In the genomic region with DNA sequence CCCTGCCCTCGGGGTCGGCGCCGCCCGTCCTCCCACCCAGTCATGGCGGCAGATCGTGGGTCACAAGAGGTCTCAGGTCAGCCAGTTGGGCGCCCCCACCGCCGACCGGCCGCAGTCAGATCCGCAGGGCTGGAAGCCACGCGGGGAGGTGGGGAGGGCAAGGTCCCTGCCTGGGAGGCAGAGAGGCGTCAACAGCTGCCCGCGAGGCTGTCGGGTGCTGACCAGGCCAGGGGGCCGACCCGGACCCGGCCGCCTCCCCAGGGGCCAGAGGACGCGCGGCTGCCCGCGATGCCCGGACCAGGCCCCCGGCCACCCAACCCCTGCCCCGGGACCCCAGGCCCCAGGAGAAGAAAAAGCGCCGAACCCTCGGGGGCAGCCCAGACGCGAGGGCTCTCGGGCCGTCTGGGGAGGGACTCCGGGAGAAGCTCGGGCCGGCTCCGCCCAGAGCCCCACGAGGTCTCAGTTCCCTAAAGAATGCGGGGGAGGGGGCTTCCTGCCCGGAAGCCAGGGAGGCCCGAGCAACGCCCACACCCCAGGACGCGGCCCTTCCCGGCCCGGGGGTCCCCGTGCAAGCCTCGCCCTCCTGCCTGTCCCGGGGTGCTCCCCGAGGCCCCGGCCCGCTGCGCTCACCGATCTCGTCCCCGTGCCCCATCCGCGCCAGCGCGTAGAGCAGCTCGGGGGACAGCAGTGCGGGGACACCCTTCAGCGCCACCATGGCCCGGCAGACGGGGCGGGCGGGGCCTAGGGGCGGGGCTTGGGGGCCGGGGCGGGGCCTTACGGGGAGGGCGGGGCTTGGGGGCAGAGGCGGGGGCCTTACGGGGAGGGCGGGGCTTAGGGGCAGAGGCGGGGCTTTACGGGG, we compare ENCODE assay signal across 8 cellular contexts. TPM values are rescaled to one million over a fixed set of nuclear protein-coding genes. Genes with fewer than 3 reads are reported as not detected.
DNase-seq lines count a peak whose midpoint lies in the region; ATAC-seq and TF ChIP-seq lines count a peak whose summit lies in the region.

A gene with protein sequence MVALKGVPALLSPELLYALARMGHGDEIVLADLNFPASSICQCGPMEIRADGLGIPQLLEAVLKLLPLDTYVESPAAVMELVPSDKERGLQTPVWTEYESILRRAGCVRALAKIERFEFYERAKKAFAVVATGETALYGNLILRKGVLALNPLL (minus strand): TSS at position 727 of the 859 bp plus-strand sequence. CDS start 12 bp downstream, at position 715.

- DNase-seq in GM10266 (ENCODE audit: extremely low spot score) (peak; percentile 98), globus pallidus (ENCODE audit: low spot score) (no peak)
- DNase-seq in activated CD4-positive, alpha-beta T cell treated with anti-CD3 and anti-CD28 coated beads, Interleukin-2, amount 50 U/mL, for 1 hour: peak; percentile 63
- peak; percentile 59 for DNase-seq in effector CD4-positive, alpha-beta T cell
- peak; percentile 66 for DNase-seq in stimulated activated CD8-positive, alpha-beta memory T cell treated with anti-CD3 and anti-CD28 coated beads, Interleukin-4, amount 100 ng/mL, for 24 hours (ENCODE audit: low read depth)

- no peak within 1 kb of the TSS for H3K27ac ChIP-seq in mesodermal cell (ENCODE audit: low read depth, low read length, severe bottlenecking)

- H3K4me3 ChIP-seq in Loucy (ENCODE audit: low read length, poor library complexity, severe bottlenecking) (peak within 1 kb of the TSS; percentile 66), mesodermal cell (ENCODE audit: extremely low read depth, insufficient read depth, low read length, poor library complexity, severe bottlenecking) (peak within 1 kb of the TSS; percentile 68)

- no peak for TF ChIP-seq CTCF in GM10266 (IDR thresholded peaks at IDR 0.05; ENCODE audit: control insufficient read depth, insufficient read depth, low read depth, missing control alignments)
- no peak for TF ChIP-seq CTCF in Loucy (conservative IDR thresholded peaks at IDR 0.05; ENCODE audit: low read length)

- H3K4me1 ChIP-seq in Loucy (ENCODE audit: insufficient read depth, low read length, poor library complexity, severe bottlenecking) (no peaks in the 10 kb centered on the region), mesodermal cell (ENCODE audit: control insufficient read depth, insufficient read depth, low read length, poor library complexity, severe bottlenecking) (peaks cover 5% of the 10 kb centered on the region)

- H3K36me3 ChIP-seq in Loucy (ENCODE audit: insufficient read depth, low read length) (no peaks in the 10 kb centered on the region), mesodermal cell (ENCODE audit: control insufficient read depth, insufficient read depth, low read length) (peaks cover 31% of the 10 kb centered on the region)

- peak within 1 kb of the TSS; percentile 57 for H3K4me2 ChIP-seq in Loucy (ENCODE audit: low read depth, low read length, poor library complexity, severe bottlenecking)

- peak within 1 kb of the TSS; percentile 59 for H3K9ac ChIP-seq in Loucy (ENCODE audit: low read depth, low read length, poor library complexity, severe bottlenecking)

- peak; percentile 68 for ATAC-seq in GM21825 (IDR thresholded peaks at IDR 0.05; ENCODE audit: unreplicated experiment)

- H3F3A ChIP-seq in Loucy (ENCODE audit: low read depth): peaks cover 3% of the 10 kb centered on the region; the same call in 1 of the 2 replicates

- H3K9me2 ChIP-seq in Loucy (replicated peaks; ENCODE audit: low read depth, low read length): no peaks in the 10 kb centered on the region

- WGBS in mesodermal cell (ENCODE audit: insufficient coverage in 2 of 2), 2 experiments: 0 to 1% methylated on average over 29 to 57 of the region's 82 CpGs

- no peak within 1 kb of the TSS; the same call in 1 of the 2 replicates for H2AFZ ChIP-seq in Loucy (ENCODE audit: low read length)

- no peaks in the 10 kb centered on the region for H3K79me2 ChIP-seq in Loucy (ENCODE audit: insufficient read depth, low read length)

- H3K9me3 ChIP-seq in Loucy (ENCODE audit: insufficient read depth, low read depth, low read length) (no peaks in the 10 kb centered on the region), mesodermal cell (ENCODE audit: control insufficient read depth, low read length) (no peaks in the 10 kb centered on the region)

- H4K20me1 ChIP-seq in Loucy (ENCODE audit: insufficient read depth, low read length, poor library complexity, severe bottlenecking): no peaks in the 10 kb centered on the region

- H3K27me3 ChIP-seq in Loucy (ENCODE audit: insufficient read depth, low read length, poor library complexity, severe bottlenecking): no peaks in the 10 kb centered on the region

RNA-seq across cellular contexts. Expression of the gene that starts here (rescaled TPM):
- polyA plus RNA-seq in mesodermal cell (2013, experiment 1 of 2): 20.2 TPM
- 22.7 TPM for polyA plus RNA-seq in mesodermal cell (2013, experiment 2 of 2)
